ENCODE assay signal across 1 cellular context in the genomic region with DNA sequence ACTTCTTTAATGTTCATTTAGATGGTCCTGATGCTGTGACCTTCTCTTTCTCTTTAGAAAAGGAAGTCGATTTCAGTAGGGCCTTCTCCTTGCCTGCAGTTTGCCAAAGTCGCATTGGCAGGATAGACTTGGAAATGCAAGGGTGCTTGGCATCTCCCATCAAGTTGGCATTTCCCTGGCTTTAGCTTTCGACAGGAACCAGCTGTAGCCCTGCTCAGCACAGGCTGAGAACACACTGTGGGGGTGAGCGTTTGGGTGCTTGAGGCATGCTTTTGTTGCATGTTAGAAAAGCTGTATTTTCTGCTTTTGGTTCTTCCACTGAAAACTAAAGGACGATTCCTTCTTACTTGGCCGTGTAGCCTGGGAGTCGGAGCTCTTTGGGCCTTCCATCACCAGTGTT.
TF ChIP-seq lines count a peak whose summit lies in the region.

No MANE protein-coding gene starts in this region.

TF ChIP-seq in H1, 55 proteins besides CTCF, POLR2A, EP300 and RAD21:
- TF ChIP-seq MAFK (IDR thresholded peaks at IDR 0.05; ENCODE audit: low read depth, low read length) (no peak), CBX8 (IDR thresholded peaks at IDR 0.05; ENCODE audit: borderline replicate concordance, low read depth, low read length) (no peak), BCL11A (IDR thresholded peaks at IDR 0.05; ENCODE audit: low read depth in 2 of 2, low read length in 2 of 2) (no peak), RXRA (IDR thresholded peaks at IDR 0.05; ENCODE audit: insufficient read depth, low read depth, low read length) (no peak), RBBP5 (IDR thresholded peaks at IDR 0.05; ENCODE audit: borderline replicate concordance, low read depth, low read length) (no peak), YY1 (IDR thresholded peaks at IDR 0.05; ENCODE audit: low read depth, low read length) (no peak)
